12 cellular contexts compared by ENCODE assay signal in genomic region chr1:59379028-59379728, GRCh38.
"Had no signal": no experiment of that assay in that cellular context is flagged by ENCODE, and none has a peak within 500 bp of the region (broad histone marks: within the 10 kb centered on the region; RNA-seq: fewer than 3 reads in every experiment).

No MANE protein-coding gene starts in this region.

- H3K27ac ChIP-seq: foreskin keratinocyte, psoas muscle, sigmoid colon had no signal

- H3K27me3 ChIP-seq: foreskin keratinocyte, sigmoid colon had no signal

- DNase-seq: activated CD4-positive, alpha-beta T cell treated with anti-CD3 and anti-CD28 coated beads, Interleukin-2, amount 50 U/mL, for 4 hours; activated gamma-delta T cell treated with Interleukin-2 at 50 U/mL for 16 hours; activated T-cell treated with anti-CD3 and anti-CD28 coated beads, Interleukin-2, amount 50 U/mL, for 4 hours; effector memory CD8-positive, alpha-beta T cell; immature natural killer cell; nephron progenitor cell; psoas muscle; sigmoid colon; stimulated activated CD4-positive, alpha-beta T cell treated with anti-CD3 and anti-CD28 coated beads, Interleukin-12 subunit alpha, Interleukin-12 subunit beta, amount 100 ng/mL, for 4 hours; stimulated activated naive CD4-positive, alpha-beta T cell treated with Interleukin-2 at 50 U/mL for 16 hours; SW 1271 had no signal

- H3K4me1 ChIP-seq: psoas muscle, sigmoid colon had no signal

- H3K4me3 ChIP-seq: psoas muscle, sigmoid colon had no signal

- H3K36me3 ChIP-seq: sigmoid colon had no signal

- H3K9me3 ChIP-seq: psoas muscle, sigmoid colon had no signal
